Comparison of ENCODE assay signal across 8 cellular contexts in the genomic region with DNA sequence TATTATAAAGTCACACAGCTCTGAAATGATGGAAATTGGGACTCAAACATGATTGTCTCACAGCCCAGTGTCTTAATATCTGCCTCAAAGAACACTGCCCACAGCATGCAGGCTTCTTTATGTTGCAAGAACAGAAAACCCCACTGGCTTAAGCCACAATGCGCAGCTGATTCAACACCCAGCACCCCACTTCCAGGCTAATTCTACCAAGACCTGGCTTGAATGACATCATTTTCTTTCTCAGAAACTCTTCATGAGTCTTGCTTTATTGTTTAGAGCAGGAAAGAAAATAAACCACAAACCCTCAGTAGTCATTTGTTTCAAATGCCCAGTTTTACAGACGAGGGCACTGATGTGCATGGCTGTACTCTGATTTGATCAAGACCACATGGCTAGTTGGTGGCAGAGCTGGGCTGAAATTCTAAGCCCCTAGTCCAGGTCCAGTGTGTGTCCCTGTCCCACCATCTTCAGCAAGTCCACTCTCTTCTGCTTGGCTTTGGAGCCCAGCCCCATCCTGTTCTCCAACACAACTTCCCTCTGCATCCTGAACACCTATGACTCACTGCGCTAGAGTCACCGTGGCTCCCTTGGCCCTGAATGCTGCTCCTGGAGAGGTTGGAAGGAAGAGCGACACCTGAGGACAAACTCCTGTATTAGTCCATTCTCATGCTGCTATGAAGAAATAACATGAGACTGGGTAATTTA. TPM values are rescaled to one million over a fixed set of nuclear protein-coding genes. Genes with fewer than 3 reads are reported as not detected.
DNase-seq lines count a peak whose midpoint lies in the region; ATAC-seq and TF ChIP-seq lines count a peak whose summit lies in the region.

No MANE protein-coding gene starts in this region.

- TF ChIP-seq EP300 in esophagus muscularis mucosa (IDR thresholded peaks at IDR 0.05): no peak

- peaks cover 37% of the 10 kb centered on the region for H3K4me1 ChIP-seq in HEK293 (ENCODE audit: control insufficient read depth, insufficient read depth, low read length)
- H3K4me1 ChIP-seq in esophagus muscularis mucosa: peaks cover 55 to 75% (median 65%) of the 10 kb centered on the region in 4 donors
- peaks cover 52% of the 10 kb centered on the region for H3K4me1 ChIP-seq in smooth muscle cell (ENCODE audit: low read depth)
- H3K4me1 ChIP-seq in H9 (ENCODE audit: insufficient read depth, low read length): peaks cover 5% of the 10 kb centered on the region; the same call in 1 of the 2 replicates

- H3K27me3 Mint-ChIP-seq in H9 (ENCODE audit: low read depth): no peaks in the 10 kb centered on the region

- POLR2A ChIA-PET in HEK293 (lab: Yijun Ruan, JAX): no interaction called here

- no peak overlapping the region for H3K4ac ChIP-seq in H9 (ENCODE audit: low read depth, low read length)

- H3K79me2 ChIP-seq in smooth muscle cell (ENCODE audit: low read depth): no peaks in the 10 kb centered on the region
- H3K79me2 ChIP-seq in H9 (ENCODE audit: insufficient read depth, low read length): no peaks in the 10 kb centered on the region

- TF ChIP-seq CTCF in HEK293 (tag by site-specific recombination; IDR thresholded peaks at IDR 0.05) (no peak), esophagus muscularis mucosa (IDR thresholded peaks at IDR 0.05) (no peak), smooth muscle cell (IDR thresholded peaks at IDR 0.05; ENCODE audit: borderline replicate concordance, insufficient read depth, poor library complexity, severe bottlenecking) (no peak), H9 (conservative IDR thresholded peaks at IDR 0.05) (no peak)

- H2AFZ ChIP-seq in smooth muscle cell (ENCODE audit: low read depth) (no peak overlapping the region), H9 (ENCODE audit: low read length) (no peak overlapping the region)

- H3K27ac ChIP-seq in HEK293 (ENCODE audit: extremely low read depth, low read depth, low read length) (peak overlapping the region; percentile 22; the same call in 1 of the 2 replicates), esophagus muscularis mucosa (replicated peaks in 1 of 4) (peak overlapping the region; percentile 47 to 76 (median 64)), smooth muscle cell (ENCODE audit: low read depth) (peak overlapping the region; percentile 91), H9 (ENCODE audit: insufficient read length, low read depth, low read length) (no peak overlapping the region)

- H3K27me3 ChIP-seq in esophagus muscularis mucosa: no peaks in the 10 kb centered on the region
- no peaks in the 10 kb centered on the region for H3K27me3 ChIP-seq in smooth muscle cell (ENCODE audit: low read depth)
- H3K27me3 ChIP-seq in H9 (ENCODE audit: insufficient read depth, low read length): no peaks in the 10 kb centered on the region

- ATAC-seq in GM18909 (IDR thresholded peaks at IDR 0.05; ENCODE audit: poor library complexity, unreplicated experiment): no peak

- no peaks in the 10 kb centered on the region for H3K23me2 ChIP-seq in H9 (ENCODE audit: insufficient read length, low read depth, low read length, poor library complexity, severe bottlenecking)

- no peak for TF ChIP-seq POLR2A in esophagus muscularis mucosa (IDR thresholded peaks at IDR 0.05; ENCODE audit: low read depth)

- H3K9me3 Mint-ChIP-seq in H9: no peaks in the 10 kb centered on the region; a peak in 1 of 5 replicates

- no peak overlapping the region for H3K14ac ChIP-seq in H9 (ENCODE audit: insufficient read depth, low read length)

- no peaks in the 10 kb centered on the region for H4K20me1 ChIP-seq in smooth muscle cell (ENCODE audit: low read depth)
- no peaks in the 10 kb centered on the region for H4K20me1 ChIP-seq in H9 (ENCODE audit: control insufficient read depth, insufficient read depth, insufficient read length)

- no peak overlapping the region for H3K4me3 Mint-ChIP-seq in H9

- no peak overlapping the region for H3K23ac ChIP-seq in H9 (ENCODE audit: insufficient read length, low read depth, low read length)

- no peaks in the 10 kb centered on the region for H3K79me1 ChIP-seq in H9 (ENCODE audit: insufficient read depth, low read depth, low read length, poor library complexity, severe bottlenecking)

- H2BK5ac ChIP-seq in H9 (ENCODE audit: insufficient read length, low read length): no peak overlapping the region

- H3K4me3 ChIP-seq in HEK293 (ENCODE audit: low read depth, low read length): no peak overlapping the region
- no peak overlapping the region for H3K4me3 ChIP-seq in esophagus muscularis mucosa
- H3K4me3 ChIP-seq in smooth muscle cell: no peak overlapping the region

- H3T11ph ChIP-seq in H9 (ENCODE audit: low read length): no peak overlapping the region

- H2BK12ac ChIP-seq in H9 (ENCODE audit: insufficient read length, low read depth, low read length): no peak overlapping the region

- H3K56ac ChIP-seq in H9 (ENCODE audit: insufficient read length, low read depth, low read length): no peak overlapping the region

- no peak overlapping the region for H2BK15ac ChIP-seq in H9 (ENCODE audit: low read depth, low read length)

- H2BK120ac ChIP-seq in H9 (ENCODE audit: low read depth, low read length, poor library complexity, severe bottlenecking): no peak overlapping the region

- no peak overlapping the region for H4K5ac ChIP-seq in H9 (ENCODE audit: insufficient read length, low read depth, low read length)

- H3K4me2 ChIP-seq in smooth muscle cell (peak overlapping the region; percentile 63), H9 (ENCODE audit: insufficient read depth, insufficient read length, low read length) (no peak overlapping the region)

- DNase-seq in activated CD4-positive, alpha-beta T cell treated with anti-CD3 and anti-CD28 coated beads for 4 hours: peak; percentile 25 to 47
- DNase-seq in esophagus muscularis mucosa (ENCODE audit: extremely low spot score) (no peak), smooth muscle cell (lab: John Stamatoyannopoulos, UW; ENCODE audit: unreplicated experiment) (no peak), H9 (no peak), NCI-H524 treated with DMSO at 0.1 percent for 48 hours (lab: John Stamatoyannopoulos, UW) (no peak), NCI-H1092 treated with DMSO at 0.1 percent for 48 hours (lab: John Stamatoyannopoulos, UW) (no peak)

- H3K36me3 Mint-ChIP-seq in H9 (ENCODE audit: insufficient read depth in 1 of 3, low read depth in 3 of 3): no peaks in the 10 kb centered on the region

- H3K9me3 ChIP-seq in HEK293 (ENCODE audit: control insufficient read depth, insufficient read depth, low read depth, low read length) (no peaks in the 10 kb centered on the region), esophagus muscularis mucosa (no peaks in the 10 kb centered on the region), smooth muscle cell (replicated peaks; ENCODE audit: low read depth) (no peaks in the 10 kb centered on the region), H9 (ENCODE audit: control insufficient read depth, low read depth, low read length) (no peaks in the 10 kb centered on the region)

- H4K8ac ChIP-seq in H9 (replicated peaks; ENCODE audit: insufficient read length, low read depth, low read length): no peak overlapping the region

- intact Hi-C loops in esophagus muscularis mucosa (cut with DNase I): no loop called here

- CTCF ChIA-PET in HEK293 (lab: Yijun Ruan, JAX): interaction anchor here (1.3 kb wide), 1 partner anchor 132 kb away, joined by 5 read pairs; no protein-coding TSS in a partner anchor

- no peak overlapping the region for H2AK5ac ChIP-seq in H9 (ENCODE audit: insufficient read length, low read length)

- H3K9ac ChIP-seq in smooth muscle cell (ENCODE audit: low read depth) (peak overlapping the region; percentile 65), H9 (ENCODE audit: extremely low read depth, insufficient read length, low read length) (no peak overlapping the region)

- H3K36me3 ChIP-seq in HEK293 (ENCODE audit: control insufficient read depth in 2 of 2, insufficient read depth in 1 of 2, low read length in 2 of 2) (peaks cover 0 to 3% of the 10 kb centered on the region in 2 experiments; a peak in 2 of 3 replicates), esophagus muscularis mucosa (peaks cover 0 to 29% (median 7%) of the 10 kb centered on the region in 4 donors), smooth muscle cell (ENCODE audit: low read depth) (no peaks in the 10 kb centered on the region)

- peaks cover 58 to 60% of the 10 kb centered on the region in 2 experiments for H3K4me1 Mint-ChIP-seq in H9

- no peak overlapping the region for H4K91ac ChIP-seq in H9 (ENCODE audit: insufficient read length, low read depth, low read length)

- peak overlapping the region in 1 of 3 experiments; percentile 5; a peak in 1 of 7 replicates for H3K27ac Mint-ChIP-seq in H9

- no peak overlapping the region for H3K18ac ChIP-seq in H9 (ENCODE audit: insufficient read length, low read depth, low read length)

- WGBS in esophagus muscularis mucosa: 59% methylated on average over 5 of the region's 5 CpGs
- 54% methylated on average over 5 of the region's 5 CpGs for WGBS in smooth muscle cell (ENCODE audit: low lambda C conversion rate)
- no CpG with 5 or more reads among the region's 5 CpGs for WGBS in H9 (ENCODE audit: extremely low coverage, insufficient read length, low lambda C conversion rate)

- H3F3A ChIP-seq in smooth muscle cell (ENCODE audit: low read depth): peaks cover 4% of the 10 kb centered on the region

- no peak overlapping the region for H2BK20ac ChIP-seq in H9 (ENCODE audit: low read depth, low read length, poor library complexity, severe bottlenecking)

TF ChIP-seq in HEK293, 187 proteins besides CTCF, POLR2A, EP300 and RAD21:
- TF ChIP-seq ZNF600 (tag by site-specific recombination; IDR thresholded peaks at IDR 0.05): peak; percentile 45; the same call in 1 of the 2 replicates
- peak; percentile 42; the same call in 1 of the 2 replicates for TF ChIP-seq ZNF707 (tag by site-specific recombination; IDR thresholded peaks at IDR 0.05)
- TF ChIP-seq ZSCAN16 (tag by site-specific recombination; IDR thresholded peaks at IDR 0.05): no peak
- TF ChIP-seq, protein P1, sequence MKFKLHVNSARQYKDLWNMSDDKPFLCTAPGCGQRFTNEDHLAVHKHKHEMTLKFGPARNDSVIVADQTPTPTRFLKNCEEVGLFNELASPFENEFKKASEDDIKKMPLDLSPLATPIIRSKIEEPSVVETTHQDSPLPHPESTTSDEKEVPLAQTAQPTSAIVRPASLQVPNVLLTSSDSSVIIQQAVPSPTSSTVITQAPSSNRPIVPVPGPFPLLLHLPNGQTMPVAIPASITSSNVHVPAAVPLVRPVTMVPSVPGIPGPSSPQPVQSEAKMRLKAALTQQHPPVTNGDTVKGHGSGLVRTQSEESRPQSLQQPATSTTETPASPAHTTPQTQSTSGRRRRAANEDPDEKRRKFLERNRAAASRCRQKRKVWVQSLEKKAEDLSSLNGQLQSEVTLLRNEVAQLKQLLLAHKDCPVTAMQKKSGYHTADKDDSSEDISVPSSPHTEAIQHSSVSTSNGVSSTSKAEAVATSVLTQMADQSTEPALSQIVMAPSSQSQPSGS (tag by site-specific recombination; IDR thresholded peaks at IDR 0.05; ENCODE audit: low read depth): peak; percentile 59; the same call in 1 of the 2 replicates
- TF ChIP-seq ZNF350 (tag by site-specific recombination; IDR thresholded peaks at IDR 0.05): no peak

RNA-seq across cellular contexts. Expression of a gene that starts 50.3 kb away (rescaled TPM):
- total RNA-seq in esophagus muscularis mucosa (100 to 1,000 TPM; 185 to 291 (median 211) TPM), smooth muscle cell (197 and 246 TPM in 2 replicates), H9 (2021) (364 and 389 TPM in 2 replicates)
- polyA plus RNA-seq in smooth muscle cell: 201 and 300 TPM in 2 replicates

Comparison
In these comparisons a context has a peak if more than half of its experiments do, and no peak if none do; other contexts are left out.
1. DNase-seq: peak in activated CD4-positive, alpha-beta T cell treated with anti-CD3 and anti-CD28 coated beads for 4 hours (2 of 2); none in esophagus muscularis mucosa (single experiment), smooth muscle cell (single experiment), H9 (single experiment), NCI-H524 treated with DMSO at 0.1 percent for 48 hours (single experiment) and NCI-H1092 treated with DMSO at 0.1 percent for 48 hours (single experiment).